Comparison of ENCODE assay signal across 25 cellular contexts in genomic region chr3:147813256-147813655, GRCh38.
"Had no signal": no experiment of that assay in that cellular context is flagged by ENCODE, and none has a peak within 500 bp of the region (broad histone marks: within the 10 kb centered on the region; RNA-seq: fewer than 3 reads in every experiment).

No MANE protein-coding gene starts in this region.

- H3K27me3 ChIP-seq: left lung, pancreas, tibial nerve, upper lobe of left lung, vagina had no signal

- H3K27ac ChIP-seq: left lung, lower lobe of right lung, pancreas, prostate gland, spleen, tibial nerve, upper lobe of left lung, vagina had no signal

- H3K9me3 ChIP-seq: left lung, lower lobe of right lung, pancreas, prostate gland, tibial nerve, upper lobe of left lung, vagina had no signal

- DNase-seq: hypothalamus; immature natural killer cell; kidney; left colon; left lung; lower lobe of right lung; mammary epithelial cell; mesenchymal stem cell; naive B cell; natural killer cell; nephron progenitor cell; pancreas; posterior cingulate gyrus; retina; right cardiac atrium; small intestine; spleen; stimulated activated CD4-positive, alpha-beta T cell treated with anti-CD3 and anti-CD28 coated beads, Interleukin-4, amount 100 ng/mL, for 24 hours; stimulated activated naive CD4-positive, alpha-beta T cell; substantia nigra; upper lobe of left lung had no signal

- H3K4me3 ChIP-seq: left lung, lower lobe of right lung, pancreas, prostate gland, spleen, tibial nerve, upper lobe of left lung, vagina had no signal

- H3K4me1 ChIP-seq: left lung, pancreas, prostate gland, spleen, upper lobe of left lung, vagina had no signal

- FAIRE-seq: islet of Langerhans had no signal

- H3K36me3 ChIP-seq: left lung, lower lobe of right lung, pancreas, prostate gland, spleen, tibial nerve, upper lobe of left lung, vagina had no signal
